Comparison of ENCODE assay signal across 10 cellular contexts in genomic region chr15:89813381-89814111, GRCh38. TPM values are rescaled to one million over a fixed set of nuclear protein-coding genes. Genes with fewer than 3 reads are reported as not detected.
DNase-seq lines count a peak whose midpoint lies in the region; ATAC-seq and TF ChIP-seq lines count a peak whose summit lies in the region.
"Had no signal": no experiment of that assay in that cellular context is flagged by ENCODE, and none has a peak within 500 bp of the region (broad histone marks: within the 10 kb centered on the region; RNA-seq: fewer than 3 reads in every experiment).

No MANE protein-coding gene starts in this region.

- H2AK5ac ChIP-seq in mesenchymal stem cell (ENCODE audit: low read length, severe bottlenecking) = no peak overlapping the region

- no peak overlapping the region for H2BK120ac ChIP-seq in mesenchymal stem cell (ENCODE audit: low read depth, low read length)

- no peak overlapping the region for H2BK15ac ChIP-seq in mesenchymal stem cell (ENCODE audit: low read depth, poor library complexity, severe bottlenecking)

- peak overlapping the region; percentile 90 for H3K9ac ChIP-seq in mesenchymal stem cell (ENCODE audit: low read length)

- WGBS in mesenchymal stem cell = 79% methylated on average over 12 of the region's 13 CpGs
- 64 to 65% methylated on average over 5 to 8 of the region's 13 CpGs for WGBS in tibial nerve, 2 donors

- H4K8ac ChIP-seq in mesenchymal stem cell (ENCODE audit: low read length) = peak overlapping the region; percentile 70

- peaks cover 2% of the 10 kb centered on the region for H3K79me1 ChIP-seq in mesenchymal stem cell (replicated peaks; ENCODE audit: low read length, poor library complexity, severe bottlenecking)

- H3K4me1 ChIP-seq in mesenchymal stem cell (ENCODE audit: control insufficient read depth, insufficient read depth, low read depth, low read length) = peaks cover 24% of the 10 kb centered on the region
- H3K4me1 ChIP-seq in tibial nerve = peaks cover 0 to 51% (median 5%) of the 10 kb centered on the region in 4 donors

- peak overlapping the region; percentile 18 for H4K91ac ChIP-seq in mesenchymal stem cell (ENCODE audit: low read length)

- no peak overlapping the region for H3K4me2 ChIP-seq in mesenchymal stem cell (ENCODE audit: low read length, poor library complexity, severe bottlenecking)

- H3K27ac Mint-ChIP-seq in activated naive CD4-positive, alpha-beta T cell treated with anti-CD3 and anti-CD28 coated beads, Interleukin-2, amount 50 U/mL, for 24 hours = no peak overlapping the region

- no peak for ATAC-seq in GM21619 (IDR thresholded peaks at IDR 0.05; ENCODE audit: unreplicated experiment)
- no peak for ATAC-seq in GM18868 (IDR thresholded peaks at IDR 0.05; ENCODE audit: unreplicated experiment)

- no peak overlapping the region for H2BK5ac ChIP-seq in mesenchymal stem cell (ENCODE audit: low read depth, low read length, poor library complexity, severe bottlenecking)

- peaks cover 9% of the 10 kb centered on the region for H3K36me3 Mint-ChIP-seq in activated naive CD4-positive, alpha-beta T cell treated with anti-CD3 and anti-CD28 coated beads, Interleukin-2, amount 50 U/mL, for 24 hours

- TF ChIP-seq POLR2A in tibial nerve (IDR thresholded peaks at IDR 0.05) = no peak

- H3K27me3 Mint-ChIP-seq in activated naive CD4-positive, alpha-beta T cell treated with anti-CD3 and anti-CD28 coated beads, Interleukin-2, amount 50 U/mL, for 24 hours = peaks cover 34% of the 10 kb centered on the region

- peak overlapping the region; percentile 87 for H3K4me3 ChIP-seq in astrocyte of the cerebellum (ENCODE audit: low read depth, low read length)
- H3K4me3 ChIP-seq in mesenchymal stem cell (ENCODE audit: insufficient read depth in 1 of 2, low read depth in 1 of 2, low read length in 2 of 2) = peak overlapping the region in 1 of 2 experiments; percentile 88
- H3K4me3 ChIP-seq in tibial nerve = peak overlapping the region; percentile 47 to 58 (median 50)

- TF ChIP-seq CTCF in astrocyte of the cerebellum (IDR thresholded peaks at IDR 0.05; ENCODE audit: low read depth, low read length, missing control alignments) (no peak), tibial nerve (IDR thresholded peaks at IDR 0.05) (no peak)

- no peak for DNase-seq in activated naive CD4-positive, alpha-beta T cell (lab: John Stamatoyannopoulos, UW)
- DNase-seq in astrocyte of the cerebellum (ENCODE audit: low read depth) (no peak), mesenchymal stem cell (no peak), tibial nerve (ENCODE audit: low spot score in 2 of 2) (no peak), T1000 (lab: John Stamatoyannopoulos, UW) (no peak)
- DNase-seq: midbrain, NCI-H2171 had no signal

- peak overlapping the region in 1 of 2 experiments; percentile 29 for H2BK12ac ChIP-seq in mesenchymal stem cell (ENCODE audit: low read length in 2 of 2)

- peaks cover 8% of the 10 kb centered on the region for H3K4me1 Mint-ChIP-seq in activated naive CD4-positive, alpha-beta T cell treated with anti-CD3 and anti-CD28 coated beads, Interleukin-2, amount 50 U/mL, for 24 hours

- H3K36me3 ChIP-seq in mesenchymal stem cell (ENCODE audit: control insufficient read depth in 1 of 2, insufficient read depth in 2 of 2, low read depth in 1 of 2, low read length in 2 of 2) (peaks cover 0 to 33% of the 10 kb centered on the region in 2 experiments), tibial nerve (no peaks in the 10 kb centered on the region)

- H3K18ac ChIP-seq in mesenchymal stem cell (ENCODE audit: low read depth in 1 of 2, low read length in 2 of 2) = peak overlapping the region; percentile 1 to 49

- peak overlapping the region; percentile 29 to 70 for H3K4ac ChIP-seq in mesenchymal stem cell (ENCODE audit: low read depth in 1 of 2, low read length in 2 of 2)

- no peak overlapping the region for H2AFZ ChIP-seq in mesenchymal stem cell (ENCODE audit: low read depth, low read length)

- peak overlapping the region; percentile 76 for H3K4me3 Mint-ChIP-seq in activated naive CD4-positive, alpha-beta T cell treated with anti-CD3 and anti-CD28 coated beads, Interleukin-2, amount 50 U/mL, for 24 hours

- peak overlapping the region in 1 of 2 experiments; percentile 88 for H3K14ac ChIP-seq in mesenchymal stem cell (ENCODE audit: low read length in 2 of 2)

- no peaks in the 10 kb centered on the region for H3K27me3 ChIP-seq in mesenchymal stem cell (ENCODE audit: control insufficient read depth in 1 of 2, insufficient read depth in 1 of 2, low read length in 2 of 2)
- H3K27me3 ChIP-seq in tibial nerve = peaks cover 0 to 39% of the 10 kb centered on the region in 2 donors

- H3K27ac ChIP-seq in mesenchymal stem cell (ENCODE audit: low read length, poor library complexity, severe bottlenecking) (no peak overlapping the region), tibial nerve (peak overlapping the region; percentile 67 to 85 (median 79))

- peak overlapping the region in 1 of 2 experiments; percentile 5 for H3K23ac ChIP-seq in mesenchymal stem cell (ENCODE audit: low read length in 2 of 2)

- peaks cover 5% of the 10 kb centered on the region for H3K9me3 Mint-ChIP-seq in activated naive CD4-positive, alpha-beta T cell treated with anti-CD3 and anti-CD28 coated beads, Interleukin-2, amount 50 U/mL, for 24 hours

- H3K9me3 ChIP-seq in mesenchymal stem cell (ENCODE audit: control insufficient read depth, low read length) = no peaks in the 10 kb centered on the region
- H3K9me3 ChIP-seq in tibial nerve = peaks cover 0 to 12% (median 0%) of the 10 kb centered on the region in 4 donors

- in situ Hi-C loops in astrocyte of the cerebellum (cut with HindIII; ENCODE audit: low sequenced_read_pairs) = no loop called here

- TF ChIP-seq EP300 in tibial nerve (IDR thresholded peaks at IDR 0.05) = no peak

RNA-seq across cellular contexts. Expression of gene ANPEP, which starts 1.1 kb away (rescaled TPM):
- 63.7 TPM for polyA plus RNA-seq in mesenchymal stem cell (2013, experiment 1 of 2)
- 61.6 TPM for polyA plus RNA-seq in mesenchymal stem cell (2013, experiment 2 of 2)
- 10 to 100 TPM; 47.2 to 79.2 (median 72.1) TPM for total RNA-seq in tibial nerve

RNA-seq across cellular contexts. Expression of gene MESP2, which starts 37.4 kb away (rescaled TPM):
- 0.12 TPM for polyA plus RNA-seq in mesenchymal stem cell (2013, experiment 1 of 2)
- 0.07 TPM for polyA plus RNA-seq in mesenchymal stem cell (2013, experiment 2 of 2)
- 1 to 10 TPM in 1 of 4 donors, not detected in 3; 1.5 TPM for total RNA-seq in tibial nerve
